In the genomic region with DNA sequence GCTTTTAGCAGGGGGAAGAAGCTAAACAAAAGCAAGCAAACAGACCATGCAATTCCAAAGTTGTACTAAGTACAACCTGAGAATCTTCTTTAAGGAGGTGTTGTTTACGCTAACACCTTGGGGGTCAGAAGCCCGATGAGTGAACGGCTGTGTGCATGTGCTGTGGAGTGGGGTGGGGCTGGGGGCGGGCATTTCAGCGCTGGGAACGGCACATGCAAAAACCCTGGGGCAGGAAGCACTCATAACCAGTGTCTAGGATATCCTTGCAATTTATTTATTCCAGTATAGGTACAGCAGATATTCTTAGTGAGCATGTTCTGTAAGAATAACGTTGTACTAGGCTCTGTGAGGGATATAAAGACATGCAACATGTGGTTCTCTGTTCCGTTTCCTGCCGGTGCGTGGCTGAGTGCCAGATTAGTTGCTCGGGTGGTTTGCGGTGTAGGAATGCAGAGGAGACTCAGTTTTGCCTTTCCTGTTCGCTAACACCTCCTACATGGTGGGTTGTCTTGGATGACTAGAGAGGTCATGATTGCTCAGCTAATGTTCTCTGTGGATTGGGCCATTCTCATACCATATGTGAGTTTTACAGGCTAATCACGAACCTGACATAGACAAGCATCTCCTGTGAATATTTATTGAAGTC, we compare ENCODE assay signal across 8 cellular contexts. TPM values are rescaled to one million over a fixed set of nuclear protein-coding genes. Genes with fewer than 3 reads are reported as not detected.
A peak's percentile ranks its signal among the peaks of the same experiment; 100 is the strongest.
DNase-seq lines count a peak whose midpoint lies in the region; ATAC-seq and TF ChIP-seq lines count a peak whose summit lies in the region.

No MANE protein-coding gene starts in this region.

- DNase-seq in SK-N-MC (ENCODE audit: low read depth, low spot score) (peak; percentile 75), kidney epithelial cell (ENCODE audit: low read depth) (peak; percentile 90), NCI-H1417 (lab: John Stamatoyannopoulos, UW) (no peak), NCI-H510A treated with DMSO at 0.1 percent for 48 hours (lab: John Stamatoyannopoulos, UW) (no peak)
- DNase-seq in activated naive CD4-positive, alpha-beta T cell treated with Interleukin-2 at 50 U/mL for 16 hours: peak; percentile 92
- peak; percentile 70 to 77 for DNase-seq in stimulated activated CD8-positive, alpha-beta memory T cell treated with anti-CD3 and anti-CD28 coated beads, Interleukin-4, amount 100 ng/mL, for 1 hour (ENCODE audit: low read depth in 2 of 2, low spot score in 1 of 2)

- H3K36me3 ChIP-seq in SK-N-MC (ENCODE audit: insufficient read depth, low read length) (no peaks in the 10 kb centered on the region), kidney epithelial cell (ENCODE audit: control insufficient read depth, insufficient read depth, low read length) (no peaks in the 10 kb centered on the region)

- no peak for TF ChIP-seq CTCF in kidney epithelial cell (IDR thresholded peaks at IDR 0.05; ENCODE audit: insufficient read depth, low read length, poor library complexity, severe bottlenecking)

- H3K27me3 ChIP-seq in kidney epithelial cell (ENCODE audit: control insufficient read depth, insufficient read depth, low read length): no peaks in the 10 kb centered on the region

- H3K27ac ChIP-seq in SK-N-MC: no peak overlapping the region

- no peaks in the 10 kb centered on the region for H3K9me3 ChIP-seq in SK-N-MC (ENCODE audit: low read depth, low read length)

- peak overlapping the region; percentile 47 for H3K4me3 ChIP-seq in SK-N-MC
- no peak overlapping the region for H3K4me3 ChIP-seq in kidney epithelial cell (ENCODE audit: low read depth, low read length)

- no peak overlapping the region for H3K9ac ChIP-seq in SK-N-MC (ENCODE audit: insufficient read length)

- peak; percentile 99 for ATAC-seq in GM18511 (IDR thresholded peaks at IDR 0.05; ENCODE audit: unreplicated experiment)
- ATAC-seq in HG03045 (IDR thresholded peaks at IDR 0.05; ENCODE audit: unreplicated experiment): peak; percentile 86

RNA-seq across cellular contexts. Expression of gene FASLG, which starts 3.7 kb away (rescaled TPM):
- not detected in 2 replicates for total RNA-seq in kidney epithelial cell

Comparison
In these comparisons a context has a peak if more than half of its experiments do, and no peak if none do; other contexts are left out.
1. DNase-seq: peak in SK-N-MC (single experiment), activated naive CD4-positive, alpha-beta T cell treated with Interleukin-2 at 50 U/mL for 16 hours (single experiment), kidney epithelial cell (single experiment) and stimulated activated CD8-positive, alpha-beta memory T cell treated with anti-CD3 and anti-CD28 coated beads, Interleukin-4, amount 100 ng/mL, for 1 hour (2 of 2); none in NCI-H1417 (0 of 3) and NCI-H510A treated with DMSO at 0.1 percent for 48 hours (single experiment).